ENCODE assay signal across 1 cellular context in the genomic region with DNA sequence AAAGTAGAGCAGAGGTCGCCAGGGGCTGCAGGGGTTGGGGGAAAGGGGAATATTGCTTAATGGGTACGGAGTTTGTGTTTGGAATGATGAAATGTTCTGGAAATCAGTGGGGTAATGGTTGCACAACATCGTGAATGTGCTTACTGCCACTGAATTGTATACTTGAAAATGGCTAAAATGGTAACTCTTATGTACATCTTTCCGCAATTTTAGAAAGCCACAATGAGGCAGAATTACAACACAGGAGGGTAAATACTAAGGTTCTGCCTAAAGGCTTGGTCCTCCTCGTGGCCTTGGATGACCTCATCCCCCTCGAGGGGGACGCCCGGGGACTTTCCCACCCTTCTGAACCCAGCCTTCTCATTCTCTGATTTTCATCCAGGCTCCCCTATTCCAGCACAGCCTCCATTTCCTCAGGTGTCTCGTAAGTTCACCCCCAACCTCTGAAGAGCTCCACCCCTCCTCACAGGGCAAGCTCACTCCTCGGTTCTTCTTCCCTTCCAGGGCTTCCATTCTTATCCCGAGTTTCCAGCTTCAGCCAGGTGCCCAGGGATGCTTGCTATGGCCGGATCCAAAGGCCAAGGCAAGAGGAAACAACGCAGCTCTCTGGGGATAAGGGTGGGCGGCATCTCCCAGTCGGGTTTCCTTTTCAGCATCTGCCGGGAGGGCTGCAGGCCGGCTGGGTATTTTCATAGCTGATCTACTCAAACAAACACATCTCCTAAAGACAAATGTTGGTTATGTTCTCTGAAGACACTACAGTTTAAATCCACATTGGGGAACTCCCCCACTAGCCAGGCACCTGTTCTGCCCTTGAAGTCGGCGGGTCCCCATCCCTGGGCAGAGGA.
TF ChIP-seq lines count a peak whose summit lies in the region.

No MANE protein-coding gene starts in this region.

TF ChIP-seq in HepG2, 621 proteins besides CTCF, POLR2A, EP300 and RAD21 (continued from another document and continues in another):
- TF ChIP-seq, protein P1, sequence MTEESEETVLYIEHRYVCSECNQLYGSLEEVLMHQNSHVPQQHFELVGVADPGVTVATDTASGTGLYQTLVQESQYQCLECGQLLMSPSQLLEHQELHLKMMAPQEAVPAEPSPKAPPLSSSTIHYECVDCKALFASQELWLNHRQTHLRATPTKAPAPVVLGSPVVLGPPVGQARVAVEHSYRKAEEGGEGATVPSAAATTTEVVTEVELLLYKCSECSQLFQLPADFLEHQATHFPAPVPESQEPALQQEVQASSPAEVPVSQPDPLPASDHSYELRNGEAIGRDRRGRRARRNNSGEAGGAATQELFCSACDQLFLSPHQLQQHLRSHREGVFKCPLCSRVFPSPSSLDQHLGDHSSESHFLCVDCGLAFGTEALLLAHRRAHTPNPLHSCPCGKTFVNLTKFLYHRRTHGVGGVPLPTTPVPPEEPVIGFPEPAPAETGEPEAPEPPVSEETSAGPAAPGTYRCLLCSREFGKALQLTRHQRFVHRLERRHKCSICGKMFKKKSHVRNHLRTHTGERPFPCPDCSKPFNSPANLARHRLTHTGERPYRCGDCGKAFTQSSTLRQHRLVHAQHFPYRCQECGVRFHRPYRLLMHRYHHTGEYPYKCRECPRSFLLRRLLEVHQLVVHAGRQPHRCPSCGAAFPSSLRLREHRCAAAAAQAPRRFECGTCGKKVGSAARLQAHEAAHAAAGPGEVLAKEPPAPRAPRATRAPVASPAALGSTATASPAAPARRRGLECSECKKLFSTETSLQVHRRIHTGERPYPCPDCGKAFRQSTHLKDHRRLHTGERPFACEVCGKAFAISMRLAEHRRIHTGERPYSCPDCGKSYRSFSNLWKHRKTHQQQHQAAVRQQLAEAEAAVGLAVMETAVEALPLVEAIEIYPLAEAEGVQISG (CRISPR knock-in tag; IDR thresholded peaks at IDR 0.05) = 0 out of 2 replicates have a peak, but pooled peaks have one; percentile 13
- TF ChIP-seq KLF11 (CRISPR knock-in tag; IDR thresholded peaks at IDR 0.05) (no peak), CBFB (CRISPR knock-in tag; IDR thresholded peaks at IDR 0.05) (no peak), HNRNPUL1 (IDR thresholded peaks at IDR 0.05; ENCODE audit: low read depth, low read length) (no peak), TCF7 (IDR thresholded peaks at IDR 0.05; ENCODE audit: low read depth) (peak; percentile 33; the same call in 1 of the 2 replicates), SSRP1 (CRISPR knock-in tag; IDR thresholded peaks at IDR 0.05) (no peak), ZNF572 (CRISPR knock-in tag; IDR thresholded peaks at IDR 0.05) (0 out of 2 replicates have a peak, but pooled peaks have one; percentile 33), ZNF546 (CRISPR knock-in tag; conservative IDR thresholded peaks at IDR 0.05) (no peak), ZBTB3 (CRISPR knock-in tag; IDR thresholded peaks at IDR 0.05; ENCODE audit: borderline replicate concordance, low read depth) (no peak), ZNF598 (CRISPR knock-in tag; IDR thresholded peaks at IDR 0.05; ENCODE audit: borderline replicate concordance) (no peak), RARG (CRISPR knock-in tag; IDR thresholded peaks at IDR 0.05; ENCODE audit: low read depth) (no peak), ZNF331 (CRISPR knock-in tag; IDR thresholded peaks at IDR 0.05) (no peak; the same call in 1 of the 2 replicates), ZNF12 (CRISPR knock-in tag; IDR thresholded peaks at IDR 0.05) (peak; percentile 65; the same call in 1 of the 2 replicates), RELA (CRISPR knock-in tag; IDR thresholded peaks at IDR 0.05) (peak; percentile 95; the same call in 1 of the 2 replicates), HDAC1 (CRISPR knock-in tag; IDR thresholded peaks at IDR 0.05) (0 out of 2 replicates have a peak, but pooled peaks have one; percentile 50), ZNF354B (CRISPR knock-in tag; IDR thresholded peaks at IDR 0.05) (no peak), NCOA2 (CRISPR knock-in tag; IDR thresholded peaks at IDR 0.05) (peak; percentile 70), SP2 (CRISPR knock-in tag; IDR thresholded peaks at IDR 0.05) (no peak), KDM1A (CRISPR knock-in tag; IDR thresholded peaks at IDR 0.05) (no peak)
- TF ChIP-seq, protein P2, sequence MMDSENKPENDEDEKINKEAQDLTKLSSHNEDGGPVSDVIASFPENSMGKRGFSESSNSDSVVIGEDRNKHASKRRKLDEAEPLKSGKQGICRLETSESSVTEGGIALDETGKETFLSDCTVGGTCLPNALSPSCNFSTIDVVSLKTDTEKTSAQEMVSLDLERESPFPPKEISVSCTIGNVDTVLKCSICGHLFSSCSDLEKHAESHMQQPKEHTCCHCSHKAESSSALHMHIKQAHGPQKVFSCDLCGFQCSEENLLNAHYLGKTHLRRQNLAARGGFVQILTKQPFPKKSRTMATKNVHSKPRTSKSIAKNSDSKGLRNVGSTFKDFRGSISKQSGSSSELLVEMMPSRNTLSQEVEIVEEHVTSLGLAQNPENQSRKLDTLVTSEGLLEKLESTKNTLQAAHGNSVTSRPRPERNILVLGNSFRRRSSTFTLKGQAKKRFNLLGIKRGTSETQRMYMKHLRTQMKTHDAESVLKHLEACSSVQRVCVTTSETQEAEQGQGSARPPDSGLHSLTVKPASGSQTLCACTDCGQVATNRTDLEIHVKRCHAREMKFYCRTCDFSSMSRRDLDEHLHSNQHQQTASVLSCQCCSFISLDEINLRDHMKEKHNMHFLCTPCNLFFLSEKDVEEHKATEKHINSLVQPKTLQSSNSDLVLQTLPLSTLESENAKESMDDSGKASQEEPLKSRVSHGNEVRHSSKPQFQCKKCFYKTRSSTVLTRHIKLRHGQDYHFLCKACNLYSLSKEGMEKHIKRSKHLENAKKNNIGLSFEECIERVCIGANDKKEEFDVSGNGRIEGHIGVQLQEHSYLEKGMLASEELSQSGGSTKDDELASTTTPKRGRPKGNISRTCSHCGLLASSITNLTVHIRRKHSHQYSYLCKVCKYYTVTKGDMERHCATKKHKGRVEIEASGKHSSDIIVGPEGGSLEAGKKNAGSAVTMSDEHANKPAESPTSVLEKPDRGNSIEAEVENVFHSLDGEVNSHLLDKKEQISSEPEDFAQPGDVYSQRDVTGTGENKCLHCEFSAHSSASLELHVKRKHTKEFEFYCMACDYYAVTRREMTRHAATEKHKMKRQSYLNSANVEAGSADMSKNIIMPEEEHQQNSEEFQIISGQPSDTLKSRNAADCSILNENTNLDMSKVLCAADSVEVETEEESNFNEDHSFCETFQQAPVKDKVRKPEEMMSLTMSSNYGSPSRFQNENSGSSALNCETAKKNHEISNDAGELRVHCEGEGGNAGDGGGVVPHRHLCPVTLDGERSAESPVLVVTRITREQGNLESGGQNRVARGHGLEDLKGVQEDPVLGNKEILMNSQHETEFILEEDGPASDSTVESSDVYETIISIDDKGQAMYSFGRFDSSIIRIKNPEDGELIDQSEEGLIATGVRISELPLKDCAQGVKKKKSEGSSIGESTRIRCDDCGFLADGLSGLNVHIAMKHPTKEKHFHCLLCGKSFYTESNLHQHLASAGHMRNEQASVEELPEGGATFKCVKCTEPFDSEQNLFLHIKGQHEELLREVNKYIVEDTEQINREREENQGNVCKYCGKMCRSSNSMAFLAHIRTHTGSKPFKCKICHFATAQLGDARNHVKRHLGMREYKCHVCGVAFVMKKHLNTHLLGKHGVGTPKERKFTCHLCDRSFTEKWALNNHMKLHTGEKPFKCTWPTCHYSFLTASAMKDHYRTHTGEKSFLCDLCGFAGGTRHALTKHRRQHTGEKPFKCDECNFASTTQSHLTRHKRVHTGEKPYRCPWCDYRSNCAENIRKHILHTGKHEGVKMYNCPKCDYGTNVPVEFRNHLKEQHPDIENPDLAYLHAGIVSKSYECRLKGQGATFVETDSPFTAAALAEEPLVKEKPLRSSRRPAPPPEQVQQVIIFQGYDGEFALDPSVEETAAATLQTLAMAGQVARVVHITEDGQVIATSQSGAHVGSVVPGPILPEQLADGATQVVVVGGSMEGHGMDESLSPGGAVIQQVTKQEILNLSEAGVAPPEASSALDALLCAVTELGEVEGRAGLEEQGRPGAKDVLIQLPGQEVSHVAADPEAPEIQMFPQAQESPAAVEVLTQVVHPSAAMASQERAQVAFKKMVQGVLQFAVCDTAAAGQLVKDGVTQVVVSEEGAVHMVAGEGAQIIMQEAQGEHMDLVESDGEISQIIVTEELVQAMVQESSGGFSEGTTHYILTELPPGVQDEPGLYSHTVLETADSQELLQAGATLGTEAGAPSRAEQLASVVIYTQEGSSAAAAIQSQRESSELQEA (CRISPR knock-in tag; IDR thresholded peaks at IDR 0.05; ENCODE audit: not compliant biosample characterization) = no peak
- TF ChIP-seq, protein P3, sequence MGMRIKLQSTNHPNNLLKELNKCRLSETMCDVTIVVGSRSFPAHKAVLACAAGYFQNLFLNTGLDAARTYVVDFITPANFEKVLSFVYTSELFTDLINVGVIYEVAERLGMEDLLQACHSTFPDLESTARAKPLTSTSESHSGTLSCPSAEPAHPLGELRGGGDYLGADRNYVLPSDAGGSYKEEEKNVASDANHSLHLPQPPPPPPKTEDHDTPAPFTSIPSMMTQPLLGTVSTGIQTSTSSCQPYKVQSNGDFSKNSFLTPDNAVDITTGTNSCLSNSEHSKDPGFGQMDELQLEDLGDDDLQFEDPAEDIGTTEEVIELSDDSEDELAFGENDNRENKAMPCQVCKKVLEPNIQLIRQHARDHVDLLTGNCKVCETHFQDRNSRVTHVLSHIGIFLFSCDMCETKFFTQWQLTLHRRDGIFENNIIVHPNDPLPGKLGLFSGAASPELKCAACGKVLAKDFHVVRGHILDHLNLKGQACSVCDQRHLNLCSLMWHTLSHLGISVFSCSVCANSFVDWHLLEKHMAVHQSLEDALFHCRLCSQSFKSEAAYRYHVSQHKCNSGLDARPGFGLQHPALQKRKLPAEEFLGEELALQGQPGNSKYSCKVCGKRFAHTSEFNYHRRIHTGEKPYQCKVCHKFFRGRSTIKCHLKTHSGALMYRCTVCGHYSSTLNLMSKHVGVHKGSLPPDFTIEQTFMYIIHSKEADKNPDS (CRISPR knock-in tag; IDR thresholded peaks at IDR 0.05) = no peak
- TF ChIP-seq, protein P4, sequence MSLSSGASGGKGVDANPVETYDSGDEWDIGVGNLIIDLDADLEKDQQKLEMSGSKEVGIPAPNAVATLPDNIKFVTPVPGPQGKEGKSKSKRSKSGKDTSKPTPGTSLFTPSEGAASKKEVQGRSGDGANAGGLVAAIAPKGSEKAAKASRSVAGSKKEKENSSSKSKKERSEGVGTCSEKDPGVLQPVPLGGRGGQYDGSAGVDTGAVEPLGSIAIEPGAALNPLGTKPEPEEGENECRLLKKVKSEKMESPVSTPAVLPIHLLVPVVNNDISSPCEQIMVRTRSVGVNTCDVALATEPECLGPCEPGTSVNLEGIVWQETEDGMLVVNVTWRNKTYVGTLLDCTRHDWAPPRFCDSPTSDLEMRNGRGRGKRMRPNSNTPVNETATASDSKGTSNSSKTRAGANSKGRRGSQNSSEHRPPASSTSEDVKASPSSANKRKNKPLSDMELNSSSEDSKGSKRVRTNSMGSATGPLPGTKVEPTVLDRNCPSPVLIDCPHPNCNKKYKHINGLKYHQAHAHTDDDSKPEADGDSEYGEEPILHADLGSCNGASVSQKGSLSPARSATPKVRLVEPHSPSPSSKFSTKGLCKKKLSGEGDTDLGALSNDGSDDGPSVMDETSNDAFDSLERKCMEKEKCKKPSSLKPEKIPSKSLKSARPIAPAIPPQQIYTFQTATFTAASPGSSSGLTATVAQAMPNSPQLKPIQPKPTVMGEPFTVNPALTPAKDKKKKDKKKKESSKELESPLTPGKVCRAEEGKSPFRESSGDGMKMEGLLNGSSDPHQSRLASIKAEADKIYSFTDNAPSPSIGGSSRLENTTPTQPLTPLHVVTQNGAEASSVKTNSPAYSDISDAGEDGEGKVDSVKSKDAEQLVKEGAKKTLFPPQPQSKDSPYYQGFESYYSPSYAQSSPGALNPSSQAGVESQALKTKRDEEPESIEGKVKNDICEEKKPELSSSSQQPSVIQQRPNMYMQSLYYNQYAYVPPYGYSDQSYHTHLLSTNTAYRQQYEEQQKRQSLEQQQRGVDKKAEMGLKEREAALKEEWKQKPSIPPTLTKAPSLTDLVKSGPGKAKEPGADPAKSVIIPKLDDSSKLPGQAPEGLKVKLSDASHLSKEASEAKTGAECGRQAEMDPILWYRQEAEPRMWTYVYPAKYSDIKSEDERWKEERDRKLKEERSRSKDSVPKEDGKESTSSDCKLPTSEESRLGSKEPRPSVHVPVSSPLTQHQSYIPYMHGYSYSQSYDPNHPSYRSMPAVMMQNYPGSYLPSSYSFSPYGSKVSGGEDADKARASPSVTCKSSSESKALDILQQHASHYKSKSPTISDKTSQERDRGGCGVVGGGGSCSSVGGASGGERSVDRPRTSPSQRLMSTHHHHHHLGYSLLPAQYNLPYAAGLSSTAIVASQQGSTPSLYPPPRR (CRISPR knock-in tag; IDR thresholded peaks at IDR 0.05; ENCODE audit: borderline replicate concordance) = no peak; the same call in 1 of the 2 replicates
- TF ChIP-seq, protein P5, sequence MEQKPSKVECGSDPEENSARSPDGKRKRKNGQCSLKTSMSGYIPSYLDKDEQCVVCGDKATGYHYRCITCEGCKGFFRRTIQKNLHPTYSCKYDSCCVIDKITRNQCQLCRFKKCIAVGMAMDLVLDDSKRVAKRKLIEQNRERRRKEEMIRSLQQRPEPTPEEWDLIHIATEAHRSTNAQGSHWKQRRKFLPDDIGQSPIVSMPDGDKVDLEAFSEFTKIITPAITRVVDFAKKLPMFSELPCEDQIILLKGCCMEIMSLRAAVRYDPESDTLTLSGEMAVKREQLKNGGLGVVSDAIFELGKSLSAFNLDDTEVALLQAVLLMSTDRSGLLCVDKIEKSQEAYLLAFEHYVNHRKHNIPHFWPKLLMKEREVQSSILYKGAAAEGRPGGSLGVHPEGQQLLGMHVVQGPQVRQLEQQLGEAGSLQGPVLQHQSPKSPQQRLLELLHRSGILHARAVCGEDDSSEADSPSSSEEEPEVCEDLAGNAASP (CRISPR knock-in tag; IDR thresholded peaks at IDR 0.05; ENCODE audit: borderline replicate concordance) = peak; percentile 87; the same call in 1 of the 2 replicates
- TF ChIP-seq, protein P6, sequence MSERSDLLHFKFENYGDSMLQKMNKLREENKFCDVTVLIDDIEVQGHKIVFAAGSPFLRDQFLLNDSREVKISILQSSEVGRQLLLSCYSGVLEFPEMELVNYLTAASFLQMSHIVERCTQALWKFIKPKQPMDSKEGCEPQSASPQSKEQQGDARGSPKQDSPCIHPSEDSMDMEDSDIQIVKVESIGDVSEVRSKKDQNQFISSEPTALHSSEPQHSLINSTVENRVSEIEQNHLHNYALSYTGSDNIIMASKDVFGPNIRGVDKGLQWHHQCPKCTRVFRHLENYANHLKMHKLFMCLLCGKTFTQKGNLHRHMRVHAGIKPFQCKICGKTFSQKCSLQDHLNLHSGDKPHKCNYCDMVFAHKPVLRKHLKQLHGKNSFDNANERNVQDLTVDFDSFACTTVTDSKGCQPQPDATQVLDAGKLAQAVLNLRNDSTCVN (CRISPR knock-in tag; IDR thresholded peaks at IDR 0.05; ENCODE audit: borderline replicate concordance) = no peak
- TF ChIP-seq, protein P7, sequence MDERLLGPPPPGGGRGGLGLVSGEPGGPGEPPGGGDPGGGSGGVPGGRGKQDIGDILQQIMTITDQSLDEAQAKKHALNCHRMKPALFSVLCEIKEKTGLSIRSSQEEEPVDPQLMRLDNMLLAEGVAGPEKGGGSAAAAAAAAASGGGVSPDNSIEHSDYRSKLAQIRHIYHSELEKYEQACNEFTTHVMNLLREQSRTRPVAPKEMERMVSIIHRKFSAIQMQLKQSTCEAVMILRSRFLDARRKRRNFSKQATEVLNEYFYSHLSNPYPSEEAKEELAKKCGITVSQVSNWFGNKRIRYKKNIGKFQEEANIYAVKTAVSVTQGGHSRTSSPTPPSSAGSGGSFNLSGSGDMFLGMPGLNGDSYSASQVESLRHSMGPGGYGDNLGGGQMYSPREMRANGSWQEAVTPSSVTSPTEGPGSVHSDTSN (CRISPR knock-in tag; IDR thresholded peaks at IDR 0.05) = no peak
